8 cellular contexts compared by ENCODE assay signal in the genomic region with DNA sequence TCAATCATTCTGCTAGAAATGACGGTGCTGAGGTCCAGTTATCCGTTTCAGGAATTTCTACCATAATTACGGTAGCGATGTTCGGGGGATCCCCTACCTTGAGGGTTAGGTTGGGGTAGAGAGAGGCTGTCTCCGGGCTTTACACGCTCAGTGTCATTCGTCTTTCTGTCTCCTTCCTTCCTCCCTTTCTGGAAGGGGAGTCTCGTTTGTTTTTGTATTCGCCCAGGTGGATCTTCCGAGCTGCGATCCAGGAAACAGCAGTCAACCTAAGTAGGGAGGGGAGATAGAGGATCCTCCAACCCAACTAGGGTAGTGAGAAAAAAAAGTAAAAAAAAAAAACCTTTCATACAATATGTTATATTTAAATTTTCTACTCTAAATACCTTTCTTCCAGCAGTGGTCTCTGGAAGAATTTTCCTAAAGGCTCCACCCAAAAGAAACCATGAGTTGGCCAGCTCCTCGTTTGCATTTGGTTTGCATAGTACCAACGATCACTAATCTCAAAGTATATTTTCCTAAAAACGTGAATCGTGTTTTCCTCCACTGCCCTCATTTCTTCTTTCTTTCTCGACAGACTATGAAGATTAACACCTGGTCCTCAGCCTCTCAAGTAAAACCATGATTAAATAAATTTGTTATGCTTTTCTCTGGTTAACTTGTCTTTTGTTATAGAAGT. TPM values are rescaled to one million over a fixed set of nuclear protein-coding genes. Genes with fewer than 3 reads are reported as not detected.
A peak's percentile ranks its signal among the peaks of the same experiment; 100 is the strongest.
DNase-seq lines count a peak whose midpoint lies in the region; ATAC-seq, FAIRE-seq and TF ChIP-seq lines count a peak whose summit lies in the region.

No MANE protein-coding gene starts in this region.

- H3K27ac ChIP-seq in Karpas-422 (ENCODE audit: low read length) (peak overlapping the region; percentile 63), muscle layer of duodenum (ENCODE audit: low read length) (peak overlapping the region; percentile 88)

- H3K4me2 ChIP-seq in Karpas-422 (ENCODE audit: low read depth, low read length, poor library complexity, severe bottlenecking) = peak overlapping the region; percentile 88

- H2AFZ ChIP-seq in Karpas-422 (ENCODE audit: low read length) = peak overlapping the region; percentile 68; the same call in 1 of the 2 replicates

- no peaks in the 10 kb centered on the region for H3K79me2 ChIP-seq in Karpas-422 (ENCODE audit: low read length)

- H3K36me3 ChIP-seq in GM06990 (ENCODE audit: control insufficient read depth, insufficient read depth, low read length) = no peaks in the 10 kb centered on the region
- no peaks in the 10 kb centered on the region for H3K36me3 ChIP-seq in Karpas-422 (ENCODE audit: insufficient read depth, low read length)
- H3K36me3 ChIP-seq in bronchial epithelial cell (ENCODE audit: control insufficient read depth, insufficient read depth, low read length) = no peaks in the 10 kb centered on the region
- H3K36me3 ChIP-seq in muscle layer of duodenum (ENCODE audit: control insufficient read depth in 1 of 2, insufficient read depth in 2 of 2, low read length in 2 of 2) = no peaks in the 10 kb centered on the region

- DNase-seq in GM06990 (ENCODE audit: extremely low read depth, insufficient read length) = no peak
- DNase-seq in Karpas-422 = peak; percentile 66
- no peak for DNase-seq in bronchial epithelial cell (ENCODE audit: low read depth)
- no peak for DNase-seq in SIG-M5 treated with dmso at 0.1 percent for 504 hours (lab: John Stamatoyannopoulos, UW; ENCODE audit: unreplicated experiment)
- DNase-seq in NCI-H187 (lab: John Stamatoyannopoulos, UW) = no peak
- no peak for DNase-seq in DMS79 treated with DMSO at 0.1 percent for 48 hours (lab: John Stamatoyannopoulos, UW)

- H3K4me3 ChIP-seq in GM06990 (replicated peaks; ENCODE audit: low read depth, low read length) = peak overlapping the region; percentile 88
- peak overlapping the region; percentile 80 for H3K4me3 ChIP-seq in Karpas-422 (ENCODE audit: low read length)
- peak overlapping the region; percentile 63 for H3K4me3 ChIP-seq in bronchial epithelial cell (ENCODE audit: low read depth, low read length)
- H3K4me3 ChIP-seq in muscle layer of duodenum (ENCODE audit: low read depth in 1 of 2, low read length in 2 of 2) = peak overlapping the region; percentile 97 to 98

- H3K4me1 ChIP-seq in Karpas-422 (ENCODE audit: low read length) (peaks cover 40% of the 10 kb centered on the region), muscle layer of duodenum (ENCODE audit: control insufficient read depth in 1 of 2, insufficient read depth in 2 of 2, low read length in 2 of 2) (peaks cover 19 to 27% of the 10 kb centered on the region in 2 donors)

- H3K9me3 ChIP-seq in Karpas-422 (ENCODE audit: low read length) = no peaks in the 10 kb centered on the region
- H3K9me3 ChIP-seq in muscle layer of duodenum (ENCODE audit: control insufficient read depth in 1 of 2, low read length in 2 of 2) = no peaks in the 10 kb centered on the region

- peak overlapping the region; percentile 75 for H3K9ac ChIP-seq in Karpas-422 (ENCODE audit: low read length)

- peak; percentile 33 for ATAC-seq in GM21576 (IDR thresholded peaks at IDR 0.05; ENCODE audit: unreplicated experiment)

- TF ChIP-seq CTCF in GM06990 (IDR thresholded peaks at IDR 0.05; ENCODE audit: insufficient read depth, low read length, poor library complexity, severe bottlenecking) (no peak), bronchial epithelial cell (IDR thresholded peaks at IDR 0.05; ENCODE audit: insufficient read depth, low read length, severe bottlenecking) (no peak)

- H3K27me3 ChIP-seq in GM06990 (replicated peaks; ENCODE audit: control insufficient read depth, insufficient read depth, low read length) (no peaks in the 10 kb centered on the region), Karpas-422 (ENCODE audit: low read length) (no peaks in the 10 kb centered on the region; the same call in 1 of the 2 replicates), bronchial epithelial cell (ENCODE audit: control insufficient read depth, insufficient read depth, low read length) (no peaks in the 10 kb centered on the region), muscle layer of duodenum (ENCODE audit: low read depth, low read length) (no peaks in the 10 kb centered on the region)

- peaks cover 7% of the 10 kb centered on the region; the same call in 1 of the 2 replicates for H4K20me1 ChIP-seq in Karpas-422 (ENCODE audit: insufficient read depth, low read depth, low read length)

- H3K9me2 ChIP-seq in Karpas-422 (replicated peaks; ENCODE audit: insufficient read depth, low read length) = no peaks in the 10 kb centered on the region

- FAIRE-seq in bronchial epithelial cell (lab: Jason Lieb, UNC) = no peak

RNA-seq across cellular contexts. Expression of a gene that starts 0.6 kb away (rescaled TPM):
- 4.2 and 4.5 TPM in 2 replicates for total RNA-seq in Karpas-422 (2014; rRNA removed; shearing (Covaris generic); ENCODE audit: low replicate concordance)
- 2.1 and 8.4 TPM in 2 replicates for total RNA-seq in bronchial epithelial cell

RNA-seq across cellular contexts. Expression of a gene that starts 21.0 kb away (rescaled TPM):
- total RNA-seq in Karpas-422 (2014; rRNA removed; shearing (Covaris generic); ENCODE audit: low replicate concordance) = 73.7 and 96.9 TPM in 2 replicates
- 23.4 and 25.3 TPM in 2 replicates for total RNA-seq in bronchial epithelial cell
